In genomic region chr12:6376079-6376941, GRCh38 we compare ENCODE assay signal across 8 cellular contexts. TPM values are rescaled to one million over a fixed set of nuclear protein-coding genes. Genes with fewer than 3 reads are reported as not detected.
DNase-seq lines count a peak whose midpoint lies in the region; ATAC-seq, FAIRE-seq and TF ChIP-seq lines count a peak whose summit lies in the region.

No MANE protein-coding gene starts in this region.

- H3K27me3 ChIP-seq in pancreas, result no peaks in the 10 kb centered on the region

- no peaks in the 10 kb centered on the region for H3K9me3 Mint-ChIP-seq in T-cell

- DNase-seq in activated effector memory CD4-positive, alpha-beta T cell treated with anti-CD3 and anti-CD28 coated beads, Interleukin-2, amount 50 U/mL, for 16 hours, result peak; percentile 59
- DNase-seq in activated effector memory CD4-positive, alpha-beta T cell treated with Interleukin-2 at 50 U/mL for 16 hours, result no peak
- DNase-seq in T-cell, result no peak
- DNase-seq in foreskin fibroblast, result peak; percentile 76 to 81
- DNase-seq in pancreas, result peak in 3 of 6 donors; percentile 68 to 76 (median 72)
- no peak for DNase-seq in NCI-H1105 treated with DMSO at 0.1 percent for 48 hours (lab: John Stamatoyannopoulos, UW)
- DNase-seq in T1000 (lab: John Stamatoyannopoulos, UW), result no peak

- CTCF ChIA-PET in T-cell (lab: Charles Lee), result interaction anchor here in 1 of 2 donors (0.8 kb wide), 1 partner anchor 49 kb away, joined by 3 read pairs; no protein-coding TSS in a partner anchor

- intact Hi-C loops in pancreas (cut with DNase I), result no loop called here

- H3K27ac ChIP-seq in pancreas, result peak overlapping the region; percentile 81 to 87 (median 86)

- H3K4me3 Mint-ChIP-seq in T-cell, result peak overlapping the region; percentile 35 to 84 (median 41)

- H3K4me3 ChIP-seq in foreskin fibroblast (ENCODE audit: low read depth in 1 of 2, low read length in 2 of 2) (no peak overlapping the region), pancreas (peak overlapping the region in 1 of 4 donors; percentile 14)

- WGBS in pancreas, 2 donors, result 44 to 53% methylated on average over 20 of the region's 20 CpGs

- no peaks in the 10 kb centered on the region for H3K36me3 ChIP-seq in pancreas

- FAIRE-seq in pancreas (lab: Jason Lieb, UNC), result no peak

- ATAC-seq in T-cell (replicated peaks in 1 of 4) (peak; percentile 48 to 70 (median 50)), pancreas (peak; percentile 56 to 65 (median 60)), HG03442 (IDR thresholded peaks at IDR 0.05; ENCODE audit: unreplicated experiment) (no peak)

- peaks cover 0 to 7% of the 10 kb centered on the region in 2 donors for H3K27me3 Mint-ChIP-seq in T-cell

- peaks cover 28 to 40% (median 33%) of the 10 kb centered on the region in 3 donors for H3K4me1 Mint-ChIP-seq in T-cell

- H3K36me3 Mint-ChIP-seq in T-cell, result no peaks in the 10 kb centered on the region

- peak overlapping the region; percentile 82 to 85 for H3K27ac Mint-ChIP-seq in T-cell

- TF ChIP-seq CTCF in foreskin fibroblast (IDR thresholded peaks at IDR 0.05; ENCODE audit: low read depth, low read length) (peak; percentile 20), pancreas (IDR thresholded peaks at IDR 0.05) (no peak)

- no peaks in the 10 kb centered on the region for H3K9me3 ChIP-seq in pancreas

- POLR2A ChIA-PET in T-cell (lab: Charles Lee), result no interaction called here

- peaks cover 20 to 30% (median 22%) of the 10 kb centered on the region in 3 donors for H3K4me1 ChIP-seq in pancreas

RNA-seq across cellular contexts. Expression of gene SCNN1A, which starts 0.9 kb away (rescaled TPM):
- total RNA-seq in T-cell, result 1 to 10 TPM; 1.0 to 3.4 (median 2.6) TPM
- total RNA-seq in pancreas, result 10 to 100 TPM; 21.0 to 56.3 (median 37.8) TPM
- 10 to 100 TPM; 42.7 to 87.8 TPM for polyA plus RNA-seq in pancreas

RNA-seq across cellular contexts. Expression of gene LTBR, which starts 7.7 kb away (rescaled TPM):
- total RNA-seq in T-cell, result 1 to 10 TPM in 2 of 5 donors, under 1 TPM in 2, not detected in 1; 0.56 to 1.6 (median 1.2) TPM
- total RNA-seq in pancreas, result 10 to 100 TPM; 50.0 to 75.2 (median 61.3) TPM
- 10 to 100 TPM; 74.2 to 82.1 TPM for polyA plus RNA-seq in pancreas

RNA-seq across cellular contexts. Expression of gene TNFRSF1A, which starts 34.4 kb away (rescaled TPM):
- total RNA-seq in T-cell (10 to 100 TPM; 32.3 to 88.0 (median 86.5) TPM), pancreas (10 to 100 TPM; 23.5 to 68.1 (median 36.6) TPM)
- polyA plus RNA-seq in pancreas, result 10 to 100 TPM; 34.2 to 43.6 TPM

Comparison
In these comparisons a context has a peak if more than half of its experiments do, and no peak if none do; other contexts are left out.
1. DNase-seq: peak in activated effector memory CD4-positive, alpha-beta T cell treated with anti-CD3 and anti-CD28 coated beads, Interleukin-2, amount 50 U/mL, for 16 hours (single experiment) and foreskin fibroblast (2 of 2); none in activated effector memory CD4-positive, alpha-beta T cell treated with Interleukin-2 at 50 U/mL for 16 hours (single experiment), T-cell (0 of 34), NCI-H1105 treated with DMSO at 0.1 percent for 48 hours (single experiment) and T1000 (single experiment).
2. RNA of gene SCNN1A, which starts 0.9 kb away (total RNA-seq): 21.0 to 56.3 TPM in pancreas; 1.0 to 3.4 TPM in T-cell; every median in the first group is over 4 times any median in the second.
3. RNA of gene LTBR, which starts 7.7 kb away (total RNA-seq): 50.0 to 75.2 TPM in pancreas; 0.56 to 1.6 TPM in T-cell; every median in the first group is over 10 times any median in the second.